In the genomic region with DNA sequence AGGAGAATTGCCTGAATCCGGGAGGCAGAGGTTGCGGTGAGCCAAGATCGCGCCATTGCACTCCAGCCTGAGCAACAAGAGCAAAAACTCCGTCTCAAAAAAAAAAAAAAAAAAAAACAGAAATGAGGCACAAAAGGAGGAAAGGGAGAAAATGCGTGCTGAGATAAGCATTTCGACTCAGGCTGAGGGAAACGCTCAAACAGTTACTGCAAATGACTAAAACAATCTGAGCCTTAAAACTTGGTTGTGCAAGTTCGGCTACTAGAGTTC, we compare ENCODE assay signal across 1 cellular context.
TF ChIP-seq lines count a peak whose summit lies in the region.

No MANE protein-coding gene starts in this region.

TF ChIP-seq in HEK293, 187 proteins besides CTCF, POLR2A, EP300 and RAD21:
- TF ChIP-seq, protein P1, sequence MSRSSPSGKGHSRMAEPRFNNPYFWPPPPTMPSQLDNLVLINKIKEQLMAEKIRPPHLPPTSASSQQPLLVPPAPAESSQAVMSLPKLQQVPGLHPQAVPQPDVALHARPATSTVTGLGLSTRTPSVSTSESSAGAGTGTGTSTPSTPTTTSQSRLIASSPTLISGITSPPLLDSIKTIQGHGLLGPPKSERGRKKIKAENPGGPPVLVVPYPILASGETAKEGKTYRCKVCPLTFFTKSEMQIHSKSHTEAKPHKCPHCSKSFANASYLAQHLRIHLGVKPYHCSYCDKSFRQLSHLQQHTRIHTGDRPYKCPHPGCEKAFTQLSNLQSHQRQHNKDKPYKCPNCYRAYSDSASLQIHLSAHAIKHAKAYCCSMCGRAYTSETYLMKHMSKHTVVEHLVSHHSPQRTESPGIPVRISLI (tag by site-specific recombination; IDR thresholded peaks at IDR 0.05), result peak; percentile 82
- peak; percentile 75 for TF ChIP-seq ZNF335 (tag by site-specific recombination; conservative IDR thresholded peaks at IDR 0.05)
